Comparison of ENCODE assay signal across 1 cellular context in the genomic region with DNA sequence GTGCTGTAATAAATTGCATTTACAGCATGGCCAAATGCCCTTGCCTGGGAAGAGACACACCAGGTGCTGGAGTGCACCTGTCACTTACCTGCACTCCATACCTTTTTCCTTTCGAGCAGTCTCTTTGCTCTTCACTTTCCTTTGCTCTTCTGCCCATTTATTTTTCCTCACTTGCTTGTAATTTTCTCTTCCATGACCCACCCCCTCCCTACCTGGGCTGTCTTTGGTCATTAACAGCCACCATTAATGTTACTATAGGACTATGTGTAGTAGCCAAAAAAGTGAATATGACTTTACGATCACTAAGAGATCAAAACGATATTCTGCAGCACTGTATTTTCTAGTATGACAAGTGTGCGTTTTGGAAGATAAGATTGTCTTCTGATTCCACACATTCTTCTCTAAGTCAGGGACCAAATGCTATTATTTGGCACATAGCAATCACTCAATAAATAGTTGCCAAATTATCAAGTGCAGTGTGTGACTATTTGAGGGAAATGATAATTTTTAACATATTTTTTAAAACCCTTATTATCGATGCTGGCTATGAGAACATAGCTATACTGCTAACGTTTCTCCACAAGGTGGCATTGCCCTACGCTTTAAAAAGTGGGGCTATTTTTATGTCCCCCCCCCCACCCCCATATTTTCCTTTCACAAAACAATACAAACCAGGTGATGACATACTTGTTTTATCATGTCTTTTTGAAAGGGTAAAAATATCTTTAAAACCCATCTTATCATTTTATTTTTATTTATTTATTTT.
TF ChIP-seq lines count a peak whose summit lies in the region.

No MANE protein-coding gene starts in this region.

TF ChIP-seq in SK-N-SH, 30 proteins besides CTCF, POLR2A, EP300 and RAD21 (continued from another document):
- TF ChIP-seq, protein P1, sequence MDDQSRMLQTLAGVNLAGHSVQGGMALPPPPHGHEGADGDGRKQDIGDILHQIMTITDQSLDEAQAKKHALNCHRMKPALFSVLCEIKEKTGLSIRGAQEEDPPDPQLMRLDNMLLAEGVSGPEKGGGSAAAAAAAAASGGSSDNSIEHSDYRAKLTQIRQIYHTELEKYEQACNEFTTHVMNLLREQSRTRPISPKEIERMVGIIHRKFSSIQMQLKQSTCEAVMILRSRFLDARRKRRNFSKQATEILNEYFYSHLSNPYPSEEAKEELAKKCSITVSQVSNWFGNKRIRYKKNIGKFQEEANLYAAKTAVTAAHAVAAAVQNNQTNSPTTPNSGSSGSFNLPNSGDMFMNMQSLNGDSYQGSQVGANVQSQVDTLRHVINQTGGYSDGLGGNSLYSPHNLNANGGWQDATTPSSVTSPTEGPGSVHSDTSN (IDR thresholded peaks at IDR 0.05) = no peak
- TF ChIP-seq USF1 (IDR thresholded peaks at IDR 0.05; ENCODE audit: borderline replicate concordance, low read depth) (no peak), FOXJ3 (CRISPR knock-in tag; IDR thresholded peaks at IDR 0.05) (no peak), SIN3A (IDR thresholded peaks at IDR 0.05; ENCODE audit: borderline replicate concordance, low read depth, low read length) (no peak), NRF1 (IDR thresholded peaks at IDR 0.05; ENCODE audit: low read depth, low read length) (no peak), USF2 (IDR thresholded peaks at IDR 0.05; ENCODE audit: borderline replicate concordance, low read depth, low read length) (no peak), TCF12 (IDR thresholded peaks at IDR 0.05) (no peak), SMC3 (IDR thresholded peaks at IDR 0.05; ENCODE audit: low read depth, low read length) (no peak), JUND (IDR thresholded peaks at IDR 0.05) (no peak)
